19 cellular contexts compared by ENCODE assay signal in the genomic region with DNA sequence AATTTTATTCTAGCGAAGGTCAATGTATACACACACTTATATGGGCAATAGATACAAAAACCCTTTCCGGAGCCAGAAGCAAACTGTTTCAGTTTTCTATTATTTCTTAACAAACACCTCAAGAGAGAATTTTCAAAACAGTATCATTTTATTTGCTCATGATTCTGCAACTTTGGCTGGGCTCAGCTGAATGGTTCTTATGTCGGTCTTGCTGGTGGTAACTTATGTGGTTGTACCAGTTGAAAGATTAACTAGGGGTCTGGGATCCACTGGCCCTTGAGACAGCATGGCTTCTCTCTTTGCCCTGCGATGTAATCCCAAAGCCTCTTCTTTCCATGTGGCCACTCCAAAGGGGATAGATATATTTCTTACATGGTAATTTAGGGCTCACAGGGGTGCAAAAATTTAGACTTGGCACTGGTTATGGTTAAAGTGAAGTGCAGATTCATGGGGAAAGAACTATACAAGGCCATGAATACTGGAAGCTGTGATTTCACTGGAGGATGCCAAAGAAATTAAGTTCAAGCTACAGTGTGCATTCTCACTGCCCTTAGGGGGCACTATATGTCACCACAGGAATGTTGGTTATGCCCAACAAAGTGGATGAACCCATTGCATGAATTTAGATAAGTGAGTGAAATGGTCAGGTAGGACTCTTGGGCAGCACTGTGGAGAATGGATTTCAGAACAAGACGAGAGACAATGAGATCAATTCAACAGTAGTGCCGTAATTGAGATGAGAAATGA.
"Had no signal": no experiment of that assay in that cellular context is flagged by ENCODE, and none has a peak within 500 bp of the region (broad histone marks: within the 10 kb centered on the region; RNA-seq: fewer than 3 reads in every experiment).

No MANE protein-coding gene starts in this region.

- H3K27me3 Mint-ChIP-seq: memory B cell; progenitor cell of endocrine pancreas; stimulated activated memory B cell treated with anti-CD40 and anti-IgM and Interleukin-4, amounts not matched to agents 10 μg/mL and 1 μg/mL and 100 μg/mL, for 72 hours had no signal

- H3K9me3 Mint-ChIP-seq: memory B cell; stimulated activated memory B cell treated with anti-CD40 and anti-IgM and Interleukin-4, amounts not matched to agents 10 μg/mL and 1 μg/mL and 100 μg/mL, for 72 hours had no signal

- DNase-seq: activated naive CD4-positive, alpha-beta T cell treated with anti-CD3 and anti-CD28 coated beads, Interleukin-2, amount 50 U/mL, for 16 hours; adrenal gland; central memory CD4-positive, alpha-beta T cell; effector CD4-positive, alpha-beta T cell; gastrocnemius medialis; islet precursor cell; left lung; occipital lobe; spleen; stimulated activated CD4-positive, alpha-beta T cell treated with anti-CD3 and anti-CD28 coated beads, Interleukin-1b, Interleukin-23, amount 100 ng/mL, for 48 hours had no signal

- H3K27ac ChIP-seq: adrenal gland, coronary artery, gastrocnemius medialis, left lung, spleen, tibial nerve, vagina had no signal

- H3K27me3 ChIP-seq: adrenal gland, gastrocnemius medialis, left lung, spleen, tibial nerve, vagina had no signal

- H3K4me3 ChIP-seq: adrenal gland, coronary artery, gastrocnemius medialis, left lung, spleen, tibial nerve, vagina had no signal

- H3K9me3 ChIP-seq: gastrocnemius medialis, vagina had no signal

- ATAC-seq: activated CD4-positive, CD25-positive, alpha-beta regulatory T cell treated with anti-CD3 and anti-CD28 coated beads, Interleukin-2, amount 50 U/mL, for 24 hours; gastrocnemius medialis; left lung; sciatic nerve; stimulated activated memory B cell treated with anti-CD40 and anti-IgM and Interleukin-4, amounts not matched to agents 10 μg/mL and 1 μg/mL and 100 μg/mL, for 72 hours had no signal

- H3K36me3 ChIP-seq: adrenal gland, gastrocnemius medialis, left lung, spleen, tibial nerve, vagina had no signal

- H3K27ac Mint-ChIP-seq: memory B cell; nephron; progenitor cell of endocrine pancreas; stimulated activated memory B cell treated with anti-CD40 and anti-IgM and Interleukin-4, amounts not matched to agents 10 μg/mL and 1 μg/mL and 100 μg/mL, for 72 hours had no signal

- H3K36me3 Mint-ChIP-seq: memory B cell; stimulated activated memory B cell treated with anti-CD40 and anti-IgM and Interleukin-4, amounts not matched to agents 10 μg/mL and 1 μg/mL and 100 μg/mL, for 72 hours had no signal

- H3K4me1 Mint-ChIP-seq: memory B cell; nephron; stimulated activated memory B cell treated with anti-CD40 and anti-IgM and Interleukin-4, amounts not matched to agents 10 μg/mL and 1 μg/mL and 100 μg/mL, for 72 hours had no signal

- H3K4me3 Mint-ChIP-seq: memory B cell; nephron; stimulated activated memory B cell treated with anti-CD40 and anti-IgM and Interleukin-4, amounts not matched to agents 10 μg/mL and 1 μg/mL and 100 μg/mL, for 72 hours had no signal

- H3K4me1 ChIP-seq: gastrocnemius medialis, left lung, tibial nerve had no signal
